ENCODE assay signal across 1 cellular context in genomic region chr15:41637086-41637485, GRCh38.
TF ChIP-seq lines count a peak whose summit lies in the region.

No MANE protein-coding gene starts in this region.

TF ChIP-seq in K562, 482 proteins besides CTCF, POLR2A, EP300 and RAD21:
- no peak for TF ChIP-seq ZNF785 (CRISPR knock-in tag; IDR thresholded peaks at IDR 0.05)
- peak; percentile 45; the same call in 1 of the 2 replicates for TF ChIP-seq SOX6 (IDR thresholded peaks at IDR 0.05)
